In the genomic region with DNA sequence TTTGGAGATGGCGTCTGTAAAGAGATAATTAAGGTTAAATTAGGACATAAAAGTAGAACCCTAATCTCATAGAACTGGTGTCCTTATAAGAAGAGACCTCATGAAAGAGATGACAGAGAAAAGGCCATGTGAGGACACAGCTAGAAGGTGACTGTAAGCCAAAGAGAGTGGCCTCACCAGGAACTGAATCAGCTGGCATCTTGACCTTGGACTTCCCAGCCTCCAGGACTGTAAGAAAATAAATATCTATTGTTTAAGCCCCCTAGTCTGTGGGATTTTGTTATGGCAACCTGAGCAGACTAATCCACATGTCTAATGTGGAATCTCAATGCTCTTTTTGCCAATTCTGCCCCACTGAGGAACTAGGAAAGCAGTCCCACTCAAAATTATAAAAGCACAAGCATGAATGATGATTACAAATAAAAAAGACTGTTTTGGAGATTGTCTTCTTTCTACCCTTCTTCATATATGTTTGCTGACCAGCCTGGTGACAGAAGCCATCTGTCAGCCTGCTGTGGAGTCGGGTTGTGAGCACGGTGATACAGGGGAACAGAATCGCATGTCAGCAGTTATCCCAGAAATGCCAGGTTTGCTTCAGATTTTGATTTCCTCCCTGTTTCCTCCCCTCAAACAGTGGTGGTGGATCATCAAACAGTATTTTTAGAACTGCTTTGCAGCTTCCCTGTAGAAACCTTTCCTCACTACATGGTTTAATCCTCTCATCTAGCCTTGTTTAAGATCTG, we compare ENCODE assay signal across 19 cellular contexts. TPM values are rescaled to one million over a fixed set of nuclear protein-coding genes. Genes with fewer than 3 reads are reported as not detected.
DNase-seq lines count a peak whose midpoint lies in the region; ATAC-seq and TF ChIP-seq lines count a peak whose summit lies in the region.
"Had no signal": no experiment of that assay in that cellular context is flagged by ENCODE, and none has a peak within 500 bp of the region (broad histone marks: within the 10 kb centered on the region; RNA-seq: fewer than 3 reads in every experiment).

No MANE protein-coding gene starts in this region.

- H3K27ac ChIP-seq in VCaP (peak overlapping the region; percentile 41), esophagus muscularis mucosa (replicated peaks in 1 of 4) (peak overlapping the region; percentile 19 to 50 (median 34))
- H3K27ac ChIP-seq: 22Rv1, breast epithelium, left ventricle myocardium inferior, thyroid gland had no signal

- intact Hi-C loops in esophagus muscularis mucosa (cut with DNase I) = no loop called here

- TF ChIP-seq EP300 in esophagus muscularis mucosa (IDR thresholded peaks at IDR 0.05) = no peak

- no peaks in the 10 kb centered on the region for H3K9me3 ChIP-seq in esophagus muscularis mucosa
- H3K9me3 ChIP-seq: thyroid gland had no signal

- TF ChIP-seq CTCF in VCaP (conservative IDR thresholded peaks at IDR 0.05) (no peak), esophagus muscularis mucosa (IDR thresholded peaks at IDR 0.05) (no peak)

- no peak for ATAC-seq in HG03460 (IDR thresholded peaks at IDR 0.05; ENCODE audit: unreplicated experiment)

- H3K36me3 ChIP-seq in esophagus muscularis mucosa = no peaks in the 10 kb centered on the region
- H3K36me3 ChIP-seq: breast epithelium, left ventricle myocardium inferior, thyroid gland had no signal

- no peak overlapping the region for H3K4me3 ChIP-seq in esophagus muscularis mucosa
- H3K4me3 ChIP-seq: breast epithelium, left ventricle myocardium inferior, thyroid gland had no signal

- DNase-seq in DMS 273 (lab: John Stamatoyannopoulos, UW; ENCODE audit: unreplicated experiment) (peak; percentile 12), DMS 273 treated with DMSO at 0.1 percent for 48 hours (lab: John Stamatoyannopoulos, UW) (no peak), esophagus muscularis mucosa (ENCODE audit: extremely low spot score) (no peak), pulmonary artery endothelial cell (ENCODE audit: low read depth, low spot score) (peak; percentile 72), kidney glomerular epithelial cell (lab: John Stamatoyannopoulos, UW) (no peak), epidermal melanocyte (ENCODE audit: insufficient read length, low spot score) (no peak)
- DNase-seq: DMS53; foreskin melanocyte; GOT3; Karpas-422; left ventricle myocardium inferior; NCI-H1417; stimulated activated CD4-positive, alpha-beta T cell treated with anti-CD3 and anti-CD28 coated beads, Interleukin-4, amount 100 ng/mL, for 4 hours; stimulated activated CD8-positive, alpha-beta memory T cell treated with anti-CD3 and anti-CD28 coated beads, Interleukin-4, amount 100 ng/mL, for 48 hours; thyroid gland had no signal

- peaks cover 50 to 81% (median 69%) of the 10 kb centered on the region in 4 donors for H3K4me1 ChIP-seq in esophagus muscularis mucosa
- H3K4me1 ChIP-seq: breast epithelium had no signal

- no peak for TF ChIP-seq POLR2A in esophagus muscularis mucosa (IDR thresholded peaks at IDR 0.05; ENCODE audit: low read depth)

- H3K27me3 ChIP-seq in esophagus muscularis mucosa = no peaks in the 10 kb centered on the region
- H3K27me3 ChIP-seq: breast epithelium, thyroid gland had no signal

- WGBS in esophagus muscularis mucosa = 55% methylated on average over 4 of the region's 4 CpGs

RNA-seq across cellular contexts. Expression of gene INPP4A, which starts 54.2 kb away (rescaled TPM):
- 10 to 100 TPM; 30.7 to 58.9 (median 39.4) TPM for total RNA-seq in esophagus muscularis mucosa
- total RNA-seq in pulmonary artery endothelial cell = 38.7 and 41.7 TPM in 2 replicates

Comparison
In these comparisons a context has a peak if more than half of its experiments do, and no peak if none do; other contexts are left out.
1. DNase-seq: peak in DMS 273 (single experiment) and pulmonary artery endothelial cell (single experiment); none in DMS 273 treated with DMSO at 0.1 percent for 48 hours (single experiment), esophagus muscularis mucosa (single experiment), kidney glomerular epithelial cell (single experiment) and epidermal melanocyte (single experiment).